14 cellular contexts compared by ENCODE assay signal in the genomic region with DNA sequence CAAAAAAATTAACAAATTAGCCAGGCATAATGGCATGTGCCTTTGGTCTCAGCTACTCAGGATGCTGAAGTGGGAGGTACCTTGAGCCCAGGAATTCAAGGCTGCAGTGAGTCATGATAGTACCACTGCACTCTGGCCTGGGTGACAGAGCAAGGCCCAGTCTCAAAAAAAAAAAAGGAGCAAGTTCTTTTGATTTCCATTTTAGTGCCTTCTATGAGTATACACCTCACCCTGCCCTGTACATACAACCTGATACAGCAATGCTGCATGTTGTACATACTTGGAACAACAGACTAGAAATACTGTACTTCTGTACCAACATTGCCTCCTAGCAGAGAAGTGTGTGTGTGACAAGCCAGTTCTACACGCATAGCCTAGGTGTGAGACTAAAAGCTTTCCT.
DNase-seq lines count a peak whose midpoint lies in the region; ATAC-seq and TF ChIP-seq lines count a peak whose summit lies in the region.
"Had no signal": no experiment of that assay in that cellular context is flagged by ENCODE, and none has a peak within 500 bp of the region (broad histone marks: within the 10 kb centered on the region; RNA-seq: fewer than 3 reads in every experiment).

No MANE protein-coding gene starts in this region.

- H3K4me1 ChIP-seq in RWPE2 (ENCODE audit: insufficient read depth, poor library complexity, severe bottlenecking) = peaks cover 9% of the 10 kb centered on the region
- no peaks in the 10 kb centered on the region for H3K4me1 ChIP-seq in stomach

- TF ChIP-seq CTCF in natural killer cell (IDR thresholded peaks at IDR 0.05) (no peak), RWPE2 (IDR thresholded peaks at IDR 0.05; ENCODE audit: poor library complexity, severe bottlenecking) (no peak), fibroblast of mammary gland (conservative IDR thresholded peaks at IDR 0.05; ENCODE audit: control insufficient read depth, insufficient read depth, low read depth, low read length) (no peak), coronary artery (IDR thresholded peaks at IDR 0.05) (no peak), stomach (IDR thresholded peaks at IDR 0.05) (no peak)

- peaks cover 38 to 57% of the 10 kb centered on the region in 2 donors for H3K4me1 Mint-ChIP-seq in natural killer cell treated with Interleukin-12 subunit alpha and Interleukin-12 subunit beta and Interleukin-15 and Interleukin-18, amount 100 ng/mL, for 72 hours (ENCODE audit: low read depth in 2 of 2)
- H3K4me1 Mint-ChIP-seq in natural killer cell = no peaks in the 10 kb centered on the region

- peak; percentile 65 to 72 for ATAC-seq in natural killer cell treated with Interleukin-12 subunit alpha and Interleukin-12 subunit beta and Interleukin-15 and Interleukin-18, amount 100 ng/mL, for 72 hours
- ATAC-seq in natural killer cell (no peak), RWPE2 (ENCODE audit: low read depth) (peak; percentile 70), HG03378 (IDR thresholded peaks at IDR 0.05; ENCODE audit: unreplicated experiment) (no peak)

- H3K9me3 Mint-ChIP-seq in natural killer cell treated with Interleukin-12 subunit alpha and Interleukin-12 subunit beta and Interleukin-15 and Interleukin-18, amount 100 ng/mL, for 72 hours = no peaks in the 10 kb centered on the region
- H3K9me3 Mint-ChIP-seq in natural killer cell = no peaks in the 10 kb centered on the region

- no peak for TF ChIP-seq EP300 in stomach (IDR thresholded peaks at IDR 0.05)

- H3K36me3 Mint-ChIP-seq in natural killer cell treated with Interleukin-12 subunit alpha and Interleukin-12 subunit beta and Interleukin-15 and Interleukin-18, amount 100 ng/mL, for 72 hours = no peaks in the 10 kb centered on the region
- no peaks in the 10 kb centered on the region for H3K36me3 Mint-ChIP-seq in natural killer cell

- no peaks in the 10 kb centered on the region for H3K27me3 ChIP-seq in RWPE2 (ENCODE audit: insufficient read depth, poor library complexity, severe bottlenecking)
- H3K27me3 ChIP-seq in stomach = peaks cover 0 to 4% (median 0%) of the 10 kb centered on the region in 3 donors
- H3K27me3 ChIP-seq: MG63 had no signal

- H3K4me3 Mint-ChIP-seq in natural killer cell treated with Interleukin-12 subunit alpha and Interleukin-12 subunit beta and Interleukin-15 and Interleukin-18, amount 100 ng/mL, for 72 hours = peak overlapping the region; percentile 33
- H3K4me3 Mint-ChIP-seq in natural killer cell = no peak overlapping the region

- intact Hi-C loops in natural killer cell (cut with micrococcal nuclease) = no loop called here
- intact Hi-C loops in stomach (cut with DNase I; ENCODE audit: low total_unique reads) = no loop called here

- H3K27ac Mint-ChIP-seq in natural killer cell treated with Interleukin-12 subunit alpha and Interleukin-12 subunit beta and Interleukin-15 and Interleukin-18, amount 100 ng/mL, for 72 hours = peak overlapping the region; percentile 60 to 69
- no peak overlapping the region for H3K27ac Mint-ChIP-seq in natural killer cell

- H3K27ac ChIP-seq in RWPE2 (ENCODE audit: poor library complexity, severe bottlenecking) (no peak overlapping the region), coronary artery (no peak overlapping the region), stomach (no peak overlapping the region)
- H3K27ac ChIP-seq: WERI-Rb-1 had no signal

- H3K36me3 ChIP-seq in RWPE2 (ENCODE audit: low read depth) (no peaks in the 10 kb centered on the region), stomach (no peaks in the 10 kb centered on the region)
- H3K36me3 ChIP-seq: MG63, WERI-Rb-1 had no signal

- H3K9me3 ChIP-seq in RWPE2 (ENCODE audit: severe bottlenecking) (no peaks in the 10 kb centered on the region), stomach (no peaks in the 10 kb centered on the region)
- H3K9me3 ChIP-seq: MG63 had no signal

- no peak for TF ChIP-seq POLR2A in stomach (IDR thresholded peaks at IDR 0.05)

- DNase-seq in natural killer cell treated with Interleukin-12 subunit alpha and Interleukin-12 subunit beta and Interleukin-15 and Interleukin-18, amount 100 ng/mL, for 72 hours (ENCODE audit: low spot score) = no peak
- DNase-seq in natural killer cell = no peak
- no peak for DNase-seq in RWPE2 (ENCODE audit: low spot score)
- peak; percentile 48 for DNase-seq in fibroblast of mammary gland (ENCODE audit: low read depth)
- DNase-seq in hippocampal formation (lab: John Stamatoyannopoulos, UW) = no peak
- DNase-seq in coronary artery (ENCODE audit: low spot score) = no peak
- no peak for DNase-seq in stomach
- DNase-seq: activated T-cell treated with anti-CD3 and anti-CD28 coated beads for 4 hours, AML-193, aorta, MG63, NCI-H2171, WERI-Rb-1 had no signal

- peaks cover 0 to 8% of the 10 kb centered on the region in 2 donors for H3K27me3 Mint-ChIP-seq in natural killer cell treated with Interleukin-12 subunit alpha and Interleukin-12 subunit beta and Interleukin-15 and Interleukin-18, amount 100 ng/mL, for 72 hours
- peaks cover 6 to 20% of the 10 kb centered on the region in 2 donors for H3K27me3 Mint-ChIP-seq in natural killer cell (ENCODE audit: low read depth in 2 of 2)

- WGBS in stomach, 5 donors = 71 to 95% (median 87%) methylated on average over 1 of the region's 1 CpG

- no peak overlapping the region for H3K4me3 ChIP-seq in RWPE2 (ENCODE audit: severe bottlenecking)
- no peak overlapping the region for H3K4me3 ChIP-seq in fibroblast of mammary gland (ENCODE audit: control insufficient read depth, low read depth, low read length)
- no peak overlapping the region for H3K4me3 ChIP-seq in coronary artery
- no peak overlapping the region for H3K4me3 ChIP-seq in stomach
- H3K4me3 ChIP-seq: MG63 had no signal

Comparison
In these comparisons a context has a peak if more than half of its experiments do, and no peak if none do; other contexts are left out.
1. ATAC-seq: peak in natural killer cell treated with Interleukin-12 subunit alpha and Interleukin-12 subunit beta and Interleukin-15 and Interleukin-18, amount 100 ng/mL, for 72 hours (2 of 2) and RWPE2 (single experiment); none in natural killer cell (0 of 3) and HG03378 (single experiment).
2. H3K27ac Mint-ChIP-seq: peak in natural killer cell treated with Interleukin-12 subunit alpha and Interleukin-12 subunit beta and Interleukin-15 and Interleukin-18, amount 100 ng/mL, for 72 hours (2 of 2); none in natural killer cell (0 of 2).